In the genomic region with DNA sequence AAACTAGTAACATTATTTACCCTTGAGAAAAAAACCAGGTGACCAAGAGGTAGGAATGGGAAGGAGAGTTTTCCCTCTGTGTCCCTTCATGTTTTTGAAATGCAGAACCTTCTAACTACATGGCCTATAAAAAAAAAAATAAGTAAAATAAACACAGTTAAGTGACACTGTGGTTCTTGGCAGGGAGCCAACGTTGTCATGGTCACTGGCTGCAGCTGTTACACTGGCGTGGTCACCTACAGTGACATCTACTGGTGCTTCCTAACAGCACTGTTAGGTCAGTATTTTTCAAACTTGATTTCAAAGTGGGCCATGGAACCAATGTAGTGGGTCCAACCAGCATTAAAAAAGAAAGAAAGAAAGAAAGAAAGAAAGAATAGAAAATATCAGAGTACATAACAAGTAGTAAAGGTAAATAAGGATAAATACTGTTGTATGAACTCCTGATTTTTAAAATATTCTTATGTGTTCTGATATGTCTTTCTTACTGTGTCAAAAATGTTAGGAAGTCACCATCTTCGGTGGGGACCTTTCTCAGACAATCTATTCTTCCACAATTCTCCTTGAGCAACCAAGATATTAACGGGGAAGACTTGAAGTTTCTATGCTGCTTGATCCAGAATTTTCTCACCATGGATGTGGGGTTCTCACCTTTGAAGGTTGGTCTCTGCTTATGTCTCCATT, we compare ENCODE assay signal across 1 cellular context.
TF ChIP-seq lines count a peak whose summit lies in the region.

No MANE protein-coding gene starts in this region.

TF ChIP-seq in HEK293, 187 proteins besides CTCF, POLR2A, EP300 and RAD21 (continued from another document and continues in another):
- TF ChIP-seq ZNF350 (tag by site-specific recombination; IDR thresholded peaks at IDR 0.05) (peak; percentile 79; the same call in 1 of the 2 replicates), ZNF558 (tag by site-specific recombination; IDR thresholded peaks at IDR 0.05) (peak; percentile 55; the same call in 1 of the 2 replicates), KLF8 (tag by site-specific recombination; IDR thresholded peaks at IDR 0.05) (peak; percentile 74), ZNF624 (tag by site-specific recombination; IDR thresholded peaks at IDR 0.05) (peak; percentile 80; the same call in 1 of the 2 replicates), ZNF544 (tag by site-specific recombination; IDR thresholded peaks at IDR 0.05) (peak; percentile 94), ZNF132 (tag by site-specific recombination; IDR thresholded peaks at IDR 0.05; ENCODE audit: borderline replicate concordance) (peak; percentile 92; the same call in 1 of the 2 replicates), ZNF140 (tag by site-specific recombination; IDR thresholded peaks at IDR 0.05) (no peak), TRIM28 (IDR thresholded peaks at IDR 0.05; ENCODE audit: borderline replicate concordance, low read length) (0 out of 2 replicates have a peak, but pooled peaks have one; percentile 24), ZNF510 (tag by site-specific recombination; IDR thresholded peaks at IDR 0.05; ENCODE audit: insufficient replicate concordance) (peak; percentile 93), ZNF521 (tag by site-specific recombination; IDR thresholded peaks at IDR 0.05) (no peak), ZNF394 (tag by site-specific recombination; IDR thresholded peaks at IDR 0.05; ENCODE audit: borderline replicate concordance) (0 out of 2 replicates have a peak, but pooled peaks have one; percentile 12), ZNF549 (tag by site-specific recombination; IDR thresholded peaks at IDR 0.05) (peak; percentile 84), ZNF366 (tag by site-specific recombination; conservative IDR thresholded peaks at IDR 0.05) (peak; percentile 60; the same call in 1 of the 2 replicates), ZNF560 (tag by site-specific recombination; IDR thresholded peaks at IDR 0.05; ENCODE audit: borderline replicate concordance) (no peak), ZNF174 (tag by site-specific recombination; IDR thresholded peaks at IDR 0.05) (peak; percentile 91; the same call in 1 of the 2 replicates), ZFP69B (tag by site-specific recombination; IDR thresholded peaks at IDR 0.05) (no peak), ZSCAN30 (tag by site-specific recombination; IDR thresholded peaks at IDR 0.05) (peak; percentile 76; the same call in 1 of the 2 replicates), ZFP41 (tag by site-specific recombination; IDR thresholded peaks at IDR 0.05; ENCODE audit: borderline replicate concordance) (no peak), ZNF292 (tag by site-specific recombination; IDR thresholded peaks at IDR 0.05; ENCODE audit: borderline replicate concordance, low read depth) (no peak), TCF7L2 (IDR thresholded peaks at IDR 0.05; ENCODE audit: borderline replicate concordance, low read depth, low read length) (no peak), WT1 (tag by site-specific recombination; IDR thresholded peaks at IDR 0.05) (peak; percentile 36; the same call in 1 of the 2 replicates), PRDM1 (tag by site-specific recombination; IDR thresholded peaks at IDR 0.05) (peak; percentile 35; the same call in 1 of the 2 replicates), ZNF629 (tag by site-specific recombination; IDR thresholded peaks at IDR 0.05) (peak; percentile 75; the same call in 1 of the 2 replicates), ZNF112 (tag by site-specific recombination; IDR thresholded peaks at IDR 0.05) (0 out of 2 replicates have a peak, but pooled peaks have one; percentile 46), ZEB2 (tag by site-specific recombination; IDR thresholded peaks at IDR 0.05) (peak; percentile 76), SP7 (tag by site-specific recombination; IDR thresholded peaks at IDR 0.05) (peak; percentile 82), ZNF776 (tag by site-specific recombination; IDR thresholded peaks at IDR 0.05; ENCODE audit: borderline replicate concordance) (peak; percentile 85; the same call in 1 of the 2 replicates), ZNF175 (tag by site-specific recombination; IDR thresholded peaks at IDR 0.05) (no peak), ZNF610 (tag by site-specific recombination; IDR thresholded peaks at IDR 0.05; ENCODE audit: borderline replicate concordance) (peak; percentile 73; the same call in 1 of the 2 replicates), BCL11A (tag by site-specific recombination; IDR thresholded peaks at IDR 0.05; ENCODE audit: low read depth) (peak; percentile 67; the same call in 1 of the 2 replicates), MZF1 (tag by site-specific recombination; IDR thresholded peaks at IDR 0.05; ENCODE audit: borderline replicate concordance) (peak; percentile 68; the same call in 1 of the 2 replicates), ZNF670 (tag by site-specific recombination; IDR thresholded peaks at IDR 0.05; ENCODE audit: low read depth) (no peak), HOXA7 (CRISPR knock-in tag; IDR thresholded peaks at IDR 0.05; ENCODE audit: borderline replicate concordance) (no peak), ZNF654 (tag by site-specific recombination; IDR thresholded peaks at IDR 0.05; ENCODE audit: low read depth) (peak; percentile 86), ZNF514 (tag by site-specific recombination; IDR thresholded peaks at IDR 0.05) (no peak), ZNF341 (tag by site-specific recombination; IDR thresholded peaks at IDR 0.05; ENCODE audit: low read depth) (peak; percentile 84), ZNF10 (tag by site-specific recombination; IDR thresholded peaks at IDR 0.05) (peak; percentile 70; the same call in 1 of the 2 replicates), ZNF843 (tag by site-specific recombination; IDR thresholded peaks at IDR 0.05) (peak; percentile 73), ZNF302 (tag by site-specific recombination; IDR thresholded peaks at IDR 0.05; ENCODE audit: low read depth) (no peak), ZNF24 (tag by site-specific recombination; IDR thresholded peaks at IDR 0.05) (0 out of 2 replicates have a peak, but pooled peaks have one; percentile 65), ZBTB21 (tag by site-specific recombination; IDR thresholded peaks at IDR 0.05) (peak; percentile 30; the same call in 1 of the 2 replicates), ZNF677 (tag by site-specific recombination; IDR thresholded peaks at IDR 0.05) (peak; percentile 75), KLF7 (tag by site-specific recombination; IDR thresholded peaks at IDR 0.05; ENCODE audit: borderline replicate concordance) (peak; percentile 29; the same call in 1 of the 2 replicates), ZNF157 (tag by site-specific recombination; IDR thresholded peaks at IDR 0.05) (no peak)
- TF ChIP-seq, protein P1, sequence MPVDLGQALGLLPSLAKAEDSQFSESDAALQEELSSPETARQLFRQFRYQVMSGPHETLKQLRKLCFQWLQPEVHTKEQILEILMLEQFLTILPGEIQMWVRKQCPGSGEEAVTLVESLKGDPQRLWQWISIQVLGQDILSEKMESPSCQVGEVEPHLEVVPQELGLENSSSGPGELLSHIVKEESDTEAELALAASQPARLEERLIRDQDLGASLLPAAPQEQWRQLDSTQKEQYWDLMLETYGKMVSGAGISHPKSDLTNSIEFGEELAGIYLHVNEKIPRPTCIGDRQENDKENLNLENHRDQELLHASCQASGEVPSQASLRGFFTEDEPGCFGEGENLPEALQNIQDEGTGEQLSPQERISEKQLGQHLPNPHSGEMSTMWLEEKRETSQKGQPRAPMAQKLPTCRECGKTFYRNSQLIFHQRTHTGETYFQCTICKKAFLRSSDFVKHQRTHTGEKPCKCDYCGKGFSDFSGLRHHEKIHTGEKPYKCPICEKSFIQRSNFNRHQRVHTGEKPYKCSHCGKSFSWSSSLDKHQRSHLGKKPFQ (tag by site-specific recombination; IDR thresholded peaks at IDR 0.05): peak; percentile 31; the same call in 1 of the 2 replicates
- TF ChIP-seq, protein P2, sequence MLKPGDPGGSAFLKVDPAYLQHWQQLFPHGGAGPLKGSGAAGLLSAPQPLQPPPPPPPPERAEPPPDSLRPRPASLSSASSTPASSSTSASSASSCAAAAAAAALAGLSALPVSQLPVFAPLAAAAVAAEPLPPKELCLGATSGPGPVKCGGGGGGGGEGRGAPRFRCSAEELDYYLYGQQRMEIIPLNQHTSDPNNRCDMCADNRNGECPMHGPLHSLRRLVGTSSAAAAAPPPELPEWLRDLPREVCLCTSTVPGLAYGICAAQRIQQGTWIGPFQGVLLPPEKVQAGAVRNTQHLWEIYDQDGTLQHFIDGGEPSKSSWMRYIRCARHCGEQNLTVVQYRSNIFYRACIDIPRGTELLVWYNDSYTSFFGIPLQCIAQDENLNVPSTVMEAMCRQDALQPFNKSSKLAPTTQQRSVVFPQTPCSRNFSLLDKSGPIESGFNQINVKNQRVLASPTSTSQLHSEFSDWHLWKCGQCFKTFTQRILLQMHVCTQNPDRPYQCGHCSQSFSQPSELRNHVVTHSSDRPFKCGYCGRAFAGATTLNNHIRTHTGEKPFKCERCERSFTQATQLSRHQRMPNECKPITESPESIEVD (tag by site-specific recombination; IDR thresholded peaks at IDR 0.05): peak; percentile 92
- TF ChIP-seq, protein P3, sequence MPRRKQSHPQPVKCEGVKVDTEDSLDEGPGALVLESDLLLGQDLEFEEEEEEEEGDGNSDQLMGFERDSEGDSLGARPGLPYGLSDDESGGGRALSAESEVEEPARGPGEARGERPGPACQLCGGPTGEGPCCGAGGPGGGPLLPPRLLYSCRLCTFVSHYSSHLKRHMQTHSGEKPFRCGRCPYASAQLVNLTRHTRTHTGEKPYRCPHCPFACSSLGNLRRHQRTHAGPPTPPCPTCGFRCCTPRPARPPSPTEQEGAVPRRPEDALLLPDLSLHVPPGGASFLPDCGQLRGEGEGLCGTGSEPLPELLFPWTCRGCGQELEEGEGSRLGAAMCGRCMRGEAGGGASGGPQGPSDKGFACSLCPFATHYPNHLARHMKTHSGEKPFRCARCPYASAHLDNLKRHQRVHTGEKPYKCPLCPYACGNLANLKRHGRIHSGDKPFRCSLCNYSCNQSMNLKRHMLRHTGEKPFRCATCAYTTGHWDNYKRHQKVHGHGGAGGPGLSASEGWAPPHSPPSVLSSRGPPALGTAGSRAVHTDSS (tag by site-specific recombination; IDR thresholded peaks at IDR 0.05): peak; percentile 66
- TF ChIP-seq, protein P4, sequence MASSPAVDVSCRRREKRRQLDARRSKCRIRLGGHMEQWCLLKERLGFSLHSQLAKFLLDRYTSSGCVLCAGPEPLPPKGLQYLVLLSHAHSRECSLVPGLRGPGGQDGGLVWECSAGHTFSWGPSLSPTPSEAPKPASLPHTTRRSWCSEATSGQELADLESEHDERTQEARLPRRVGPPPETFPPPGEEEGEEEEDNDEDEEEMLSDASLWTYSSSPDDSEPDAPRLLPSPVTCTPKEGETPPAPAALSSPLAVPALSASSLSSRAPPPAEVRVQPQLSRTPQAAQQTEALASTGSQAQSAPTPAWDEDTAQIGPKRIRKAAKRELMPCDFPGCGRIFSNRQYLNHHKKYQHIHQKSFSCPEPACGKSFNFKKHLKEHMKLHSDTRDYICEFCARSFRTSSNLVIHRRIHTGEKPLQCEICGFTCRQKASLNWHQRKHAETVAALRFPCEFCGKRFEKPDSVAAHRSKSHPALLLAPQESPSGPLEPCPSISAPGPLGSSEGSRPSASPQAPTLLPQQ (tag by site-specific recombination; IDR thresholded peaks at IDR 0.05): peak; percentile 61; the same call in 1 of the 2 replicates
- TF ChIP-seq, protein P5, sequence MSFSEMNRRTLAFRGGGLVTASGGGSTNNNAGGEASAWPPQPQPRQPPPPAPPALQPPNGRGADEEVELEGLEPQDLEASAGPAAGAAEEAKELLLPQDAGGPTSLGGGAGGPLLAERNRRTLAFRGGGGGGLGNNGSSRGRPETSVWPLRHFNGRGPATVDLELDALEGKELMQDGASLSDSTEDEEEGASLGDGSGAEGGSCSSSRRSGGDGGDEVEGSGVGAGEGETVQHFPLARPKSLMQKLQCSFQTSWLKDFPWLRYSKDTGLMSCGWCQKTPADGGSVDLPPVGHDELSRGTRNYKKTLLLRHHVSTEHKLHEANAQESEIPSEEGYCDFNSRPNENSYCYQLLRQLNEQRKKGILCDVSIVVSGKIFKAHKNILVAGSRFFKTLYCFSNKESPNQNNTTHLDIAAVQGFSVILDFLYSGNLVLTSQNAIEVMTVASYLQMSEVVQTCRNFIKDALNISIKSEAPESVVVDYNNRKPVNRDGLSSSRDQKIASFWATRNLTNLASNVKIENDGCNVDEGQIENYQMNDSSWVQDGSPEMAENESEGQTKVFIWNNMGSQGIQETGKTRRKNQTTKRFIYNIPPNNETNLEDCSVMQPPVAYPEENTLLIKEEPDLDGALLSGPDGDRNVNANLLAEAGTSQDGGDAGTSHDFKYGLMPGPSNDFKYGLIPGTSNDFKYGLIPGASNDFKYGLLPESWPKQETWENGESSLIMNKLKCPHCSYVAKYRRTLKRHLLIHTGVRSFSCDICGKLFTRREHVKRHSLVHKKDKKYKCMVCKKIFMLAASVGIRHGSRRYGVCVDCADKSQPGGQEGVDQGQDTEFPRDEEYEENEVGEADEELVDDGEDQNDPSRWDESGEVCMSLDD (tag by site-specific recombination; IDR thresholded peaks at IDR 0.05): no peak
- TF ChIP-seq, protein P6, sequence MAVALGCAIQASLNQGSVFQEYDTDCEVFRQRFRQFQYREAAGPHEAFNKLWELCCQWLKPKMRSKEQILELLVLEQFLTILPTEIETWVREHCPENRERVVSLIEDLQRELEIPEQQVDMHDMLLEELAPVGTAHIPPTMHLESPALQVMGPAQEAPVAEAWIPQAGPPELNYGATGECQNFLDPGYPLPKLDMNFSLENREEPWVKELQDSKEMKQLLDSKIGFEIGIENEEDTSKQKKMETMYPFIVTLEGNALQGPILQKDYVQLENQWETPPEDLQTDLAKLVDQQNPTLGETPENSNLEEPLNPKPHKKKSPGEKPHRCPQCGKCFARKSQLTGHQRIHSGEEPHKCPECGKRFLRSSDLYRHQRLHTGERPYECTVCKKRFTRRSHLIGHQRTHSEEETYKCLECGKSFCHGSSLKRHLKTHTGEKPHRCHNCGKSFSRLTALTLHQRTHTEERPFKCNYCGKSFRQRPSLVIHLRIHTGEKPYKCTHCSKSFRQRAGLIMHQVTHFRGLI (tag by site-specific recombination; IDR thresholded peaks at IDR 0.05): peak; percentile 62; the same call in 1 of the 2 replicates
- TF ChIP-seq, protein P7, sequence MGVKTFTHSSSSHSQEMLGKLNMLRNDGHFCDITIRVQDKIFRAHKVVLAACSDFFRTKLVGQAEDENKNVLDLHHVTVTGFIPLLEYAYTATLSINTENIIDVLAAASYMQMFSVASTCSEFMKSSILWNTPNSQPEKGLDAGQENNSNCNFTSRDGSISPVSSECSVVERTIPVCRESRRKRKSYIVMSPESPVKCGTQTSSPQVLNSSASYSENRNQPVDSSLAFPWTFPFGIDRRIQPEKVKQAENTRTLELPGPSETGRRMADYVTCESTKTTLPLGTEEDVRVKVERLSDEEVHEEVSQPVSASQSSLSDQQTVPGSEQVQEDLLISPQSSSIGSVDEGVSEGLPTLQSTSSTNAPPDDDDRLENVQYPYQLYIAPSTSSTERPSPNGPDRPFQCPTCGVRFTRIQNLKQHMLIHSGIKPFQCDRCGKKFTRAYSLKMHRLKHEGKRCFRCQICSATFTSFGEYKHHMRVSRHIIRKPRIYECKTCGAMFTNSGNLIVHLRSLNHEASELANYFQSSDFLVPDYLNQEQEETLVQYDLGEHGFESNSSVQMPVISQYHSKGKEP (tag by site-specific recombination; IDR thresholded peaks at IDR 0.05): peak; percentile 97
